ENCODE assay signal across 8 cellular contexts in genomic region chr6:143842902-143843688, GRCh38. TPM values are rescaled to one million over a fixed set of nuclear protein-coding genes. Genes with fewer than 3 reads are reported as not detected.
DNase-seq lines count a peak whose midpoint lies in the region; ATAC-seq and TF ChIP-seq lines count a peak whose summit lies in the region.

TSS of gene LTV1 (plus strand) at chr6:143843338. CDS start at chr6:143843478, 140 bp downstream.

- H3K9me3 Mint-ChIP-seq in T-helper 1 cell treated with Interleukin-12 subunit alpha and Interleukin-12 subunit beta and Interleukin-4 antibody, amounts not matched to agents 30 μg/mL and 1 μg/mL, for 36 hours = no peaks in the 10 kb centered on the region

- H3K9me3 ChIP-seq in upper lobe of right lung = no peaks in the 10 kb centered on the region

- peak within 1 kb of the TSS; percentile 91 for H3K4me3 ChIP-seq in upper lobe of right lung

- peak within 1 kb of the TSS; percentile 96 for H3K4me3 Mint-ChIP-seq in T-helper 1 cell treated with Interleukin-12 subunit alpha and Interleukin-12 subunit beta and Interleukin-4 antibody, amounts not matched to agents 30 μg/mL and 1 μg/mL, for 36 hours

- no peaks in the 10 kb centered on the region for H3K27me3 Mint-ChIP-seq in T-helper 1 cell treated with Interleukin-12 subunit alpha and Interleukin-12 subunit beta and Interleukin-4 antibody, amounts not matched to agents 30 μg/mL and 1 μg/mL, for 36 hours (ENCODE audit: low read depth)

- H3K27ac Mint-ChIP-seq in T-helper 1 cell treated with Interleukin-12 subunit alpha and Interleukin-12 subunit beta and Interleukin-4 antibody, amounts not matched to agents 30 μg/mL and 1 μg/mL, for 36 hours = peak within 1 kb of the TSS; percentile 95

- intact Hi-C loops in left cardiac atrium (cut with DNase I) = loop anchor here in 1 of 2 donors (10.0 kb wide), 1 partner anchor 268 kb away; no protein-coding TSS in a partner anchor
- intact Hi-C loops in posterior vena cava (cut with DNase I) = loop anchor here (1.0 to 10.0 kb wide), 2 partner anchors 13 to 268 kb away; no protein-coding TSS in a partner anchor
- intact Hi-C loops in upper lobe of right lung (cut with DNase I) = no loop called here

- ATAC-seq in HG02884 (IDR thresholded peaks at IDR 0.05; ENCODE audit: unreplicated experiment) (peak; percentile 99), left cardiac atrium (peak; percentile 100), upper lobe of right lung (peak; percentile 99)

- H3K36me3 Mint-ChIP-seq in T-helper 1 cell treated with Interleukin-12 subunit alpha and Interleukin-12 subunit beta and Interleukin-4 antibody, amounts not matched to agents 30 μg/mL and 1 μg/mL, for 36 hours (ENCODE audit: low read depth) = peaks cover 29% of the 10 kb centered on the region

- H3K4me1 ChIP-seq in upper lobe of right lung = peaks cover 16% of the 10 kb centered on the region

- in situ Hi-C loops in GM13977 (cut with MboI; ENCODE audit: low pct_unique_long_range_greater_than_20kb, low sequenced_read_pairs, unreplicated experiment) = no loop called here

- H3K27me3 ChIP-seq in upper lobe of right lung = no peaks in the 10 kb centered on the region

- DNase-seq in GM13977 (ENCODE audit: low spot score) (peak; percentile 95), NCI-H1694 (lab: John Stamatoyannopoulos, UW) (peak; percentile 80), amniotic stem cell (lab: John Stamatoyannopoulos, UW) (peak; percentile 94), left cardiac atrium (peak; percentile 97), posterior vena cava (ENCODE audit: low spot score) (peak; percentile 99), upper lobe of right lung (peak; percentile 98)

- peaks cover 38% of the 10 kb centered on the region for H3K36me3 ChIP-seq in upper lobe of right lung

- peaks cover 13% of the 10 kb centered on the region for H3K4me1 Mint-ChIP-seq in T-helper 1 cell treated with Interleukin-12 subunit alpha and Interleukin-12 subunit beta and Interleukin-4 antibody, amounts not matched to agents 30 μg/mL and 1 μg/mL, for 36 hours (ENCODE audit: low read depth)

- peak within 1 kb of the TSS; percentile 97 for H3K27ac ChIP-seq in upper lobe of right lung

- TF ChIP-seq CTCF in GM13977 (IDR thresholded peaks at IDR 0.05; ENCODE audit: extremely low read depth, insufficient read depth, missing control alignments) (no peak), upper lobe of right lung (IDR thresholded peaks at IDR 0.05) (peak; percentile 7)

RNA-seq across cellular contexts. Expression of gene LTV1, which starts in this region (rescaled TPM):
- 10 to 100 TPM; 13.1 to 20.0 TPM for total RNA-seq in left cardiac atrium
- total RNA-seq in posterior vena cava = 10 to 100 TPM; 16.8 to 20.8 TPM
- 25.2 TPM for total RNA-seq in upper lobe of right lung

Comparison
In these comparisons a context has a peak if more than half of its experiments do, and no peak if none do; other contexts are left out.
1. Peak in every context shown above with its lines: DNase-seq, ATAC-seq, H3K4me3 ChIP-seq and H3K27ac ChIP-seq.